Comparison of ENCODE assay signal across 1 cellular context in the genomic region with DNA sequence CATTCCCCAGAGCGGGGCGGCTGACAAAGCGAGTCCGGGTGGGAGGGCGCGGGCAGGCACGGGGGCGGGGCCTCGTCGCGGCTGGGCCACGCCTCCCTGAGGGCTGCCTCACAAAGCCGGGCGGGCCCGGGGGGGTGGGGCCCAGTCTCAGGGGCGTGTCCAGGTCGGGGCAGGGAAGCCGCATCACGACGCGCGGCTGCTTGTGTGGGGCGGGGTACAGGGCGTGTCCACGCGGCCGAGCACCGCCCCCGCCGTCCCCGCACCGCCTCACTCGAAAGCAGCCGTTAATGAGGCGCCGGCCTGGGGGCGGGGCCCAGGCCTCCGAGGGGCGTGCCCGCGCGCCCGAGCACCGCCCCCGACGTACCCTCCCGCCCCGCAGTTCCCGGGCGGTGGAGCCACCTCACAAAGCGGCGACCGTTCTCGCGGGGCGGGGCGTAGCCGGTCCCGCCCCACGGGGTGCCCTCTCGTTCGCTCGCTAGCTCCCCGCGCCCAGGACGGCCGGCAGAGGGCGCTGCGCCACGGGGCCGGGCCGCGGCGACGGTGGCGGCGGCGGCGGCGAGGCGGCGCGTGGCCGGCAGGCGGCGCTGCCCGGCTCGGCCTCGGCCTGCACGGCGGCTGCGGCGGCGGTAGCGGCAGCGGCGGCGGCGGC.
TF ChIP-seq lines count a peak whose summit lies in the region.

A gene (plus strand): TSS at position 599 of the 649 bp plus-strand sequence. CDS start 150 bp downstream, outside the sequence.

TF ChIP-seq in H1, 55 proteins besides CTCF, POLR2A, EP300 and RAD21:
- no peak for TF ChIP-seq HDAC6 (IDR thresholded peaks at IDR 0.05; ENCODE audit: low read depth, low read length)
- TF ChIP-seq BACH1 (IDR thresholded peaks at IDR 0.05; ENCODE audit: low read length): no peak
- no peak for TF ChIP-seq POU5F1 (IDR thresholded peaks at IDR 0.05; ENCODE audit: low read depth, low read length)
- TF ChIP-seq, protein P1, sequence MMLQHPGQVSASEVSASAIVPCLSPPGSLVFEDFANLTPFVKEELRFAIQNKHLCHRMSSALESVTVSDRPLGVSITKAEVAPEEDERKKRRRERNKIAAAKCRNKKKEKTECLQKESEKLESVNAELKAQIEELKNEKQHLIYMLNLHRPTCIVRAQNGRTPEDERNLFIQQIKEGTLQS (IDR thresholded peaks at IDR 0.05; ENCODE audit: insufficient read depth, low read depth, low read length): peak; percentile 52; the same call in 1 of the 2 replicates
- TF ChIP-seq CREB1 (IDR thresholded peaks at IDR 0.05): peak; percentile 93
- no peak for TF ChIP-seq HDAC2 (IDR thresholded peaks at IDR 0.05; ENCODE audit: borderline replicate concordance in 1 of 2, low read depth in 2 of 2, low read length in 2 of 2)
- TF ChIP-seq BRCA1 (IDR thresholded peaks at IDR 0.05; ENCODE audit: low read depth, low read length): peak; percentile 58; the same call in 1 of the 2 replicates
- no peak for TF ChIP-seq JUND (IDR thresholded peaks at IDR 0.05; ENCODE audit: low read length)
- no peak for TF ChIP-seq SIN3A (conservative IDR thresholded peaks at IDR 0.05 in 1 of 2, IDR thresholded peaks at IDR 0.05 in 1 of 2; ENCODE audit: low read depth in 1 of 2, low read length in 2 of 2)
- TF ChIP-seq TAF7 (optimal IDR thresholded peaks at IDR 0.05; ENCODE audit: borderline replicate concordance, low read depth, low read length): peak; percentile 36
- TF ChIP-seq SP4 (IDR thresholded peaks at IDR 0.05; ENCODE audit: low read length): peak; percentile 92
- TF ChIP-seq SRF (IDR thresholded peaks at IDR 0.05; ENCODE audit: low read depth, low read length): peak; percentile 62
- no peak for TF ChIP-seq RXRA (IDR thresholded peaks at IDR 0.05; ENCODE audit: insufficient read depth, low read depth, low read length)
- no peak for TF ChIP-seq TCF12 (IDR thresholded peaks at IDR 0.05; ENCODE audit: low read depth, low read length)
- TF ChIP-seq TEAD4 (IDR thresholded peaks at IDR 0.05; ENCODE audit: low read depth, low read length): no peak
- TF ChIP-seq KDM1A (IDR thresholded peaks at IDR 0.05; ENCODE audit: borderline replicate concordance, low read length): no peak
- no peak for TF ChIP-seq BCL11A (IDR thresholded peaks at IDR 0.05; ENCODE audit: low read depth in 2 of 2, low read length in 2 of 2)
- TF ChIP-seq TAF1 (IDR thresholded peaks at IDR 0.05; ENCODE audit: low read depth, low read length): 0 out of 2 replicates have a peak, but pooled peaks have one; percentile 35
- TF ChIP-seq SAP30 (IDR thresholded peaks at IDR 0.05; ENCODE audit: insufficient read depth, insufficient replicate concordance, low read length): no peak
- peak; percentile 76 for TF ChIP-seq SP1 (IDR thresholded peaks at IDR 0.05; ENCODE audit: low read depth, low read length)
- peak; percentile 73 for TF ChIP-seq CHD2 (IDR thresholded peaks at IDR 0.05; ENCODE audit: low read length)
- TF ChIP-seq ZNF274 (IDR thresholded peaks at IDR 0.05; ENCODE audit: borderline replicate concordance, extremely low read depth, low read length): no peak
